Comparison of ENCODE assay signal across 24 cellular contexts in the genomic region with DNA sequence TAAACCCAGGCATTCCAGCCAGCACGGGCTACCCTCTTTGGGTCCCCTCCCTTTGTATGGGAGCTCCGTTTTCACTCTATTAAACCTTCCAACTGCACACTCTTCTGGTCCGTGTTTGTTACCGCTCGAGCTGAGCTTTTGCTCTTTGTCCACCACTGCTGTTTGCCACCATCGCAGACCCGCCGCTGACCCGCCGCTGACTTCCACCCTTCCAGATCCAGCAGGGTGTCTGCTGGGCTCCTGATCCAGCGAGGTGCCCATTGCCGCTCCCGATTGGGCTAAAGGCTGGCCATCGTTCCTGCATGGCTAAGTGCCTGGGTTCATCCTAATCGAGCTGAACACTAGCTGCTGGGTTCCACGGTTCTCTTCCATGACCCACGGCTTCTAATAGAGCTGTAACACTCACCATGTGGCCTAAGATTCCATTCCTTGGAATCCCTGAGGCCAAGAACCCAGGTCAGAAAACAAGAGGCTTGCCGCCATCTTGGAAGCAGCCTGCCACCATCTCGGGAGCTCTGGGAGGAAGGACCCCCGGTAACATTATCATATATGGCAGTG.
"Had no signal": no experiment of that assay in that cellular context is flagged by ENCODE, and none has a peak within 500 bp of the region (broad histone marks: within the 10 kb centered on the region; RNA-seq: fewer than 3 reads in every experiment).

No MANE protein-coding gene starts in this region.

- H3K9me3 Mint-ChIP-seq: natural killer cell treated with Interleukin-12 subunit alpha and Interleukin-12 subunit beta and Interleukin-15 and Interleukin-18, amount 100 ng/mL, for 72 hours; stimulated activated memory B cell treated with anti-CD40 and anti-IgM and Interleukin-4, amounts not matched to agents 10 μg/mL and 1 μg/mL and 100 μg/mL, for 72 hours had no signal

- H3K27ac Mint-ChIP-seq: natural killer cell treated with Interleukin-12 subunit alpha and Interleukin-12 subunit beta and Interleukin-15 and Interleukin-18, amount 100 ng/mL, for 72 hours; neural progenitor cell; progenitor cell of endocrine pancreas; stimulated activated memory B cell treated with anti-CD40 and anti-IgM and Interleukin-4, amounts not matched to agents 10 μg/mL and 1 μg/mL and 100 μg/mL, for 72 hours; stimulated activated naive CD8-positive, alpha-beta T cell treated with anti-CD3 and anti-CD28 coated beads, Interleukin-15, amount 100 ng/mL, for 72 hours had no signal

- DNase-seq: naive thymus-derived CD8-positive, alpha-beta T cell; occipital lobe; ovary; right lobe of liver; sigmoid colon; small intestine; stimulated activated CD4-positive, alpha-beta T cell treated with anti-CD3 and anti-CD28 coated beads, Interleukin-12 subunit alpha, Interleukin-12 subunit beta, amount 100 ng/mL, for 4 hours; stimulated activated CD4-positive, alpha-beta T cell treated with anti-CD3 and anti-CD28 coated beads, Interleukin-1b, Interleukin-23, amount 100 ng/mL, for 48 hours; stimulated activated CD4-positive, alpha-beta T cell treated with anti-CD3 and anti-CD28 coated beads, Interleukin-4, amount 100 ng/mL, for 1 hour; stimulated activated CD4-positive, alpha-beta T cell treated with anti-CD3 and anti-CD28 coated beads, Interleukin-4, amount 100 ng/mL, for 4 hours; stimulated activated CD8-positive, alpha-beta memory T cell treated with anti-CD3 and anti-CD28 coated beads, Interleukin-4, amount 100 ng/mL, for 48 hours; stimulated activated naive CD4-positive, alpha-beta T cell; stimulated activated naive CD8-positive, alpha-beta T cell treated with anti-CD3 and anti-CD28 coated beads, Interleukin-15, amount 100 ng/mL, for 72 hours; stimulated activated naive CD8-positive, alpha-beta T cell treated with anti-CD3 and anti-CD28 coated beads, Interleukin-15, Interleukin-2, amounts not matched to agents 100 U/mL and 50 U/mL, for 24 hours; substantia nigra; testis; tibial artery; trophoblast cell had no signal

- H3K4me1 Mint-ChIP-seq: neural progenitor cell had no signal

- H3K27me3 Mint-ChIP-seq: naive thymus-derived CD8-positive, alpha-beta T cell; natural killer cell treated with Interleukin-12 subunit alpha and Interleukin-12 subunit beta and Interleukin-15 and Interleukin-18, amount 100 ng/mL, for 72 hours; progenitor cell of endocrine pancreas; stimulated activated memory B cell treated with anti-CD40 and anti-IgM and Interleukin-4, amounts not matched to agents 10 μg/mL and 1 μg/mL and 100 μg/mL, for 72 hours; stimulated activated naive CD8-positive, alpha-beta T cell treated with anti-CD3 and anti-CD28 coated beads, Interleukin-15, amount 100 ng/mL, for 72 hours had no signal

- H3K36me3 Mint-ChIP-seq: natural killer cell treated with Interleukin-12 subunit alpha and Interleukin-12 subunit beta and Interleukin-15 and Interleukin-18, amount 100 ng/mL, for 72 hours had no signal

- ATAC-seq: naive thymus-derived CD8-positive, alpha-beta T cell; natural killer cell treated with Interleukin-12 subunit alpha and Interleukin-12 subunit beta and Interleukin-15 and Interleukin-18, amount 100 ng/mL, for 72 hours; psoas muscle; right cardiac atrium; right lobe of liver; stimulated activated memory B cell treated with anti-CD40 and anti-IgM and Interleukin-4, amounts not matched to agents 10 μg/mL and 1 μg/mL and 100 μg/mL, for 72 hours; stimulated activated naive CD8-positive, alpha-beta T cell treated with anti-CD3 and anti-CD28 coated beads, Interleukin-15, amount 100 ng/mL, for 72 hours; stimulated activated naive CD8-positive, alpha-beta T cell treated with anti-CD3 and anti-CD28 coated beads, Interleukin-15, Interleukin-2, amounts not matched to agents 100 U/mL and 50 U/mL, for 24 hours had no signal

- H3K4me3 Mint-ChIP-seq: naive thymus-derived CD8-positive, alpha-beta T cell; natural killer cell treated with Interleukin-12 subunit alpha and Interleukin-12 subunit beta and Interleukin-15 and Interleukin-18, amount 100 ng/mL, for 72 hours; neural progenitor cell; stimulated activated memory B cell treated with anti-CD40 and anti-IgM and Interleukin-4, amounts not matched to agents 10 μg/mL and 1 μg/mL and 100 μg/mL, for 72 hours; stimulated activated naive CD8-positive, alpha-beta T cell treated with anti-CD3 and anti-CD28 coated beads, Interleukin-15, amount 100 ng/mL, for 72 hours had no signal
